In genomic region chr7:155002411-155003214, GRCh38 we compare ENCODE assay signal across 8 cellular contexts. TPM values are rescaled to one million over a fixed set of nuclear protein-coding genes. Genes with fewer than 3 reads are reported as not detected.
DNase-seq lines count a peak whose midpoint lies in the region; ATAC-seq and TF ChIP-seq lines count a peak whose summit lies in the region.

A gene with protein sequence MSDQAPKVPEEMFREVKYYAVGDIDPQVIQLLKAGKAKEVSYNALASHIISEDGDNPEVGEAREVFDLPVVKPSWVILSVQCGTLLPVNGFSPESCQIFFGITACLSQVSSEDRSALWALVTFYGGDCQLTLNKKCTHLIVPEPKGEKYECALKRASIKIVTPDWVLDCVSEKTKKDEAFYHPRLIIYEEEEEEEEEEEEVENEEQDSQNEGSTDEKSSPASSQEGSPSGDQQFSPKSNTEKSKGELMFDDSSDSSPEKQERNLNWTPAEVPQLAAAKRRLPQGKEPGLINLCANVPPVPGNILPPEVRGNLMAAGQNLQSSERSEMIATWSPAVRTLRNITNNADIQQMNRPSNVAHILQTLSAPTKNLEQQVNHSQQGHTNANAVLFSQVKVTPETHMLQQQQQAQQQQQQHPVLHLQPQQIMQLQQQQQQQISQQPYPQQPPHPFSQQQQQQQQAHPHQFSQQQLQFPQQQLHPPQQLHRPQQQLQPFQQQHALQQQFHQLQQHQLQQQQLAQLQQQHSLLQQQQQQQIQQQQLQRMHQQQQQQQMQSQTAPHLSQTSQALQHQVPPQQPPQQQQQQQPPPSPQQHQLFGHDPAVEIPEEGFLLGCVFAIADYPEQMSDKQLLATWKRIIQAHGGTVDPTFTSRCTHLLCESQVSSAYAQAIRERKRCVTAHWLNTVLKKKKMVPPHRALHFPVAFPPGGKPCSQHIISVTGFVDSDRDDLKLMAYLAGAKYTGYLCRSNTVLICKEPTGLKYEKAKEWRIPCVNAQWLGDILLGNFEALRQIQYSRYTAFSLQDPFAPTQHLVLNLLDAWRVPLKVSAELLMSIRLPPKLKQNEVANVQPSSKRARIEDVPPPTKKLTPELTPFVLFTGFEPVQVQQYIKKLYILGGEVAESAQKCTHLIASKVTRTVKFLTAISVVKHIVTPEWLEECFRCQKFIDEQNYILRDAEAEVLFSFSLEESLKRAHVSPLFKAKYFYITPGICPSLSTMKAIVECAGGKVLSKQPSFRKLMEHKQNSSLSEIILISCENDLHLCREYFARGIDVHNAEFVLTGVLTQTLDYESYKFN (minus strand): TSS chr7:155003124. CDS start chr7:155002929, 195 bp downstream.

- DNase-seq in EH (ENCODE audit: low read depth), result peak; percentile 52
- DNase-seq in ascending aorta (ENCODE audit: low spot score in 2 of 2), result peak in 1 of 2 donors; percentile 64
- DNase-seq in skeletal muscle cell (ENCODE audit: low read depth), result no peak
- DNase-seq in OCI-M2 (lab: John Stamatoyannopoulos, UW; ENCODE audit: unreplicated experiment), result no peak

- ATAC-seq in GM19467 (IDR thresholded peaks at IDR 0.05; ENCODE audit: unreplicated experiment) (peak; percentile 52), HG03571 (IDR thresholded peaks at IDR 0.05; ENCODE audit: unreplicated experiment) (peak; percentile 60), SK-N-SH treated with all-trans-retinoic acid at 6 μM for 48 hours (peak; percentile 60)

- H3K4me3 ChIP-seq in ascending aorta (peak within 1 kb of the TSS; percentile 80 to 91), iPS-11a (ENCODE audit: low read depth, low read length) (peak within 1 kb of the TSS; percentile 81), skeletal muscle cell (ENCODE audit: low read depth, low read length) (peak within 1 kb of the TSS; percentile 95)

- no peak for TF ChIP-seq CTCF in ascending aorta (IDR thresholded peaks at IDR 0.05)

- H3K4me1 ChIP-seq in ascending aorta, result no peaks in the 10 kb centered on the region

- H3K27me3 ChIP-seq in ascending aorta, result no peaks in the 10 kb centered on the region

- intact Hi-C loops in ascending aorta (cut with DNase I), result loop anchor here (1.0 to 10.0 kb wide), 3 partner anchors 74 to 642 kb away; partner anchors contain the start of genes INSIG1 and RBM33

- no peaks in the 10 kb centered on the region for H3K9me3 ChIP-seq in ascending aorta

- H3K36me3 ChIP-seq in ascending aorta, result peaks cover 4 to 11% of the 10 kb centered on the region in 2 donors

- H3K27ac ChIP-seq in ascending aorta, result peak within 1 kb of the TSS; percentile 78 to 84

TF ChIP-seq in SK-N-SH treated with all-trans-retinoic acid at 6 μM for 48 hours, 23 proteins besides CTCF, POLR2A, EP300 and RAD21:
- TF ChIP-seq ZNF565 (CRISPR knock-in tag; conservative IDR thresholded peaks at IDR 0.05; ENCODE audit: low read depth), result no peak
- TF ChIP-seq GLIS3 (CRISPR knock-in tag; IDR thresholded peaks at IDR 0.05), result no peak
- no peak for TF ChIP-seq SNAI2 (CRISPR knock-in tag; IDR thresholded peaks at IDR 0.05)
- TF ChIP-seq ISL1 (CRISPR knock-in tag; IDR thresholded peaks at IDR 0.05), result no peak
- TF ChIP-seq PPARA (CRISPR knock-in tag; IDR thresholded peaks at IDR 0.05; ENCODE audit: borderline replicate concordance), result no peak
- TF ChIP-seq ZNF70 (CRISPR knock-in tag; IDR thresholded peaks at IDR 0.05), result no peak
- no peak for TF ChIP-seq CSDC2 (CRISPR knock-in tag; IDR thresholded peaks at IDR 0.05)
- no peak for TF ChIP-seq TOX (CRISPR knock-in tag; IDR thresholded peaks at IDR 0.05; ENCODE audit: borderline replicate concordance)
- TF ChIP-seq ARNTL (CRISPR knock-in tag; IDR thresholded peaks at IDR 0.05; ENCODE audit: borderline replicate concordance, low read depth), result no peak
- TF ChIP-seq ZNF8 (CRISPR knock-in tag; IDR thresholded peaks at IDR 0.05), result no peak
- TF ChIP-seq CSRNP3 (CRISPR knock-in tag; IDR thresholded peaks at IDR 0.05), result no peak
- TF ChIP-seq TCF4 (CRISPR knock-in tag; IDR thresholded peaks at IDR 0.05; ENCODE audit: borderline replicate concordance), result no peak
TF ChIP-seq in SK-N-SH treated with all-trans-retinoic acid at 6 μM for 48 hours: peak in this region for 0.

RNA-seq across cellular contexts. Expression of the gene that starts here (rescaled TPM):
- 1.7 TPM for total RNA-seq in ascending aorta
